ENCODE assay signal across 13 cellular contexts in genomic region chr12:3600039-3600720, GRCh38.
DNase-seq lines count a peak whose midpoint lies in the region; ATAC-seq and TF ChIP-seq lines count a peak whose summit lies in the region.
"Had no signal": no experiment of that assay in that cellular context is flagged by ENCODE, and none has a peak within 500 bp of the region (broad histone marks: within the 10 kb centered on the region; RNA-seq: fewer than 3 reads in every experiment).

No MANE protein-coding gene starts in this region.

- no peak for DNase-seq in Right ventricle myocardium inferior (ENCODE audit: missing footprints)
- no peak for DNase-seq in cardiac septum (ENCODE audit: low spot score)
- peak; percentile 62 to 71 for DNase-seq in SJCRH30
- DNase-seq in left ventricle myocardium superior, result no peak
- peak; percentile 48 for DNase-seq in testis
- no peak for DNase-seq in NCI-H1930 (lab: John Stamatoyannopoulos, UW)
- no peak for DNase-seq in GM10266 (ENCODE audit: extremely low spot score)
- DNase-seq in coronary artery (ENCODE audit: low spot score), result no peak
- DNase-seq: activated CD4-positive, alpha-beta T cell treated with anti-CD3 and anti-CD28 coated beads, Interleukin-2, amount 50 U/mL, for 48 hours; amniotic stem cell; mesenchymal stem cell; NCI-H2081 treated with DMSO at 0.1 percent for 48 hours; thyroid gland had no signal

- TF ChIP-seq CTCF in testis (IDR thresholded peaks at IDR 0.05) (no peak), GM10266 (IDR thresholded peaks at IDR 0.05; ENCODE audit: control insufficient read depth, insufficient read depth, low read depth, missing control alignments) (no peak), coronary artery (IDR thresholded peaks at IDR 0.05) (no peak)

- H3K27ac ChIP-seq in SJCRH30, result no peak overlapping the region
- peak overlapping the region in 1 of 2 donors; percentile 9 for H3K27ac ChIP-seq in testis
- H3K27ac ChIP-seq in coronary artery, result no peak overlapping the region
- H3K27ac ChIP-seq: thyroid gland had no signal

- 47 to 54% methylated on average over 14 of the region's 14 CpGs for WGBS in testis, 2 donors

- intact Hi-C loops in Right ventricle myocardium inferior (cut with DNase I) (no loop called here), cardiac septum (cut with DNase I) (no loop called here), left ventricle myocardium superior (cut with micrococcal nuclease) (no loop called here), testis (cut with DNase I; ENCODE audit: low total_unique reads) (no loop called here)

- H3K27me3 ChIP-seq in SJCRH30 (peaks cover 7% of the 10 kb centered on the region; the same call in 1 of the 2 replicates), testis (no peaks in the 10 kb centered on the region)
- H3K27me3 ChIP-seq: thyroid gland had no signal

- H3K36me3 ChIP-seq in SJCRH30 (no peaks in the 10 kb centered on the region), testis (ENCODE audit: low read depth, missing control alignments) (no peaks in the 10 kb centered on the region)
- H3K36me3 ChIP-seq: thyroid gland had no signal

- ATAC-seq in Right ventricle myocardium inferior (peak; percentile 44), left ventricle myocardium superior (peak; percentile 71)

- peaks cover 9% of the 10 kb centered on the region; the same call in 1 of the 2 replicates for H3K4me1 ChIP-seq in SJCRH30
- H3K4me1 ChIP-seq in testis, result peaks cover 42% of the 10 kb centered on the region

- no peak for TF ChIP-seq POLR2A in testis (IDR thresholded peaks at IDR 0.05)

- H3K4me3 ChIP-seq in SJCRH30 (no peak overlapping the region), testis (no peak overlapping the region), coronary artery (no peak overlapping the region)
- H3K4me3 ChIP-seq: thyroid gland had no signal

- H3K9me3 ChIP-seq in SJCRH30 (replicated peaks), result no peaks in the 10 kb centered on the region
- no peaks in the 10 kb centered on the region for H3K9me3 ChIP-seq in testis
- H3K9me3 ChIP-seq: thyroid gland had no signal

Comparison
In these comparisons a context has a peak if more than half of its experiments do, and no peak if none do; other contexts are left out.
1. DNase-seq: peak in SJCRH30 (2 of 2) and testis (single experiment); none in Right ventricle myocardium inferior (single experiment), cardiac septum (single experiment), left ventricle myocardium superior (single experiment), NCI-H1930 (0 of 2), GM10266 (single experiment) and coronary artery (single experiment).